In the genomic region with DNA sequence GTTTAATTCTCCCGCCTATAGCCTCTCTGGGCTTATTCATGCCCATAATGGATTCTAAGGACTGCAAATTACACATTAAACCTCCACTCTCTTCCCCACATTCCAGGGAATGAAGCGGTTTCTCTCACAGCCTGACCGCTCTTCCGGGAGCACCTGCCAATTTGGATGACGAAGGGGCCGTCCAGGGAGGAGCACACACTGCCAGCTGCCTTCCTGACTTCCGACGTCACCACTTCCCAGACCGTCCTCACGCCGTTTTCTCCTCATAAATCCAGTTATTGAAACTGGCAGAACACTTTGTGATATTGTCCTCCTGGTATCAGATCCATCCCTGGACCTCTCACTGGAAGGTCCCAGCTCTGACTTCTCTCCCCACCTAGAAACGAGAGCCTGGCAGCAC, we compare ENCODE assay signal across 17 cellular contexts.
DNase-seq lines count a peak whose midpoint lies in the region; ATAC-seq, FAIRE-seq and TF ChIP-seq lines count a peak whose summit lies in the region.
"Had no signal": no experiment of that assay in that cellular context is flagged by ENCODE, and none has a peak within 500 bp of the region (broad histone marks: within the 10 kb centered on the region; RNA-seq: fewer than 3 reads in every experiment).

No MANE protein-coding gene starts in this region.

- no peak for TF ChIP-seq CTCF in heart right ventricle (IDR thresholded peaks at IDR 0.05)
- no peak for TF ChIP-seq CTCF in progenitor cell of endocrine pancreas (IDR thresholded peaks at IDR 0.05; ENCODE audit: unreplicated experiment)

- intact Hi-C loops in heart right ventricle (cut with DNase I): loop anchor here in 1 of 10 donors (2.0 kb wide), 1 partner anchor 24 kb away; no protein-coding TSS in a partner anchor

- H3K4me3 Mint-ChIP-seq in progenitor cell of endocrine pancreas (ENCODE audit: low read depth): no peak overlapping the region
- H3K4me3 Mint-ChIP-seq: activated B cell treated with CpG ODN at 0.5 μM for 24 hours, IgD-negative memory B cell, mesothelial cell of epicardium had no signal

- H3K9me3 Mint-ChIP-seq in progenitor cell of endocrine pancreas (ENCODE audit: low read depth): no peaks in the 10 kb centered on the region
- H3K9me3 Mint-ChIP-seq: activated B cell treated with CpG ODN at 0.5 μM for 24 hours, IgD-negative memory B cell, mesothelial cell of epicardium had no signal

- ATAC-seq in heart right ventricle: peak in 5 of 8 donors; percentile 42 to 70 (median 49)

- H3K27ac ChIP-seq in heart right ventricle: no peak overlapping the region
- H3K27ac ChIP-seq: neutrophil had no signal

- DNase-seq in HTR-8/SVneo (ENCODE audit: insufficient read length, low spot score) (no peak), SHP77 treated with DMSO at 0.1 percent for 48 hours (lab: John Stamatoyannopoulos, UW) (peak; percentile 46), heart right ventricle (peak in 1 of 2 donors; percentile 21), renal cortical epithelial cell (ENCODE audit: low read depth) (peak; percentile 78), progenitor cell of endocrine pancreas (ENCODE audit: low spot score, unreplicated experiment) (no peak), cerebellum (ENCODE audit: low spot score) (no peak), H54 (ENCODE audit: insufficient read length, low spot score) (no peak), NCI-H510A treated with DMSO at 0.1 percent for 48 hours (lab: John Stamatoyannopoulos, UW) (no peak)
- DNase-seq: activated B cell treated with CpG ODN at 0.5 μM for 24 hours; activated naive CD4-positive, alpha-beta T cell treated with Interleukin-2 at 50 U/mL for 16 hours; foreskin melanocyte; GOT3; NCI-H1092; NCI-H345 had no signal

- H3K4me1 ChIP-seq in heart right ventricle: no peaks in the 10 kb centered on the region

- H3K36me3 Mint-ChIP-seq in progenitor cell of endocrine pancreas (ENCODE audit: insufficient read depth): no peaks in the 10 kb centered on the region
- H3K36me3 Mint-ChIP-seq: IgD-negative memory B cell, mesothelial cell of epicardium had no signal

- peak; percentile 64 for FAIRE-seq in HTR-8/SVneo (lab: Jason Lieb, UNC)
- no peak for FAIRE-seq in H54 (lab: Jason Lieb, UNC)

- peaks cover 12% of the 10 kb centered on the region for H3K4me1 Mint-ChIP-seq in progenitor cell of endocrine pancreas (ENCODE audit: low read depth)
- H3K4me1 Mint-ChIP-seq: activated B cell treated with CpG ODN at 0.5 μM for 24 hours had no signal

- 71 to 77% methylated on average over 12 of the region's 12 CpGs for WGBS in heart right ventricle, 2 donors

- no peak overlapping the region for H3K27ac Mint-ChIP-seq in progenitor cell of endocrine pancreas
- H3K27ac Mint-ChIP-seq: activated B cell treated with CpG ODN at 0.5 μM for 24 hours, IgD-negative memory B cell, mesothelial cell of epicardium had no signal

- no peaks in the 10 kb centered on the region for H3K36me3 ChIP-seq in heart right ventricle
- H3K36me3 ChIP-seq: neutrophil had no signal

- TF ChIP-seq POLR2A in H54 (IDR thresholded peaks at IDR 0.05; ENCODE audit: low read depth, low read length): no peak

- H3K27me3 Mint-ChIP-seq in progenitor cell of endocrine pancreas: peaks cover 8% of the 10 kb centered on the region

- no peak overlapping the region for H3K4me3 ChIP-seq in heart right ventricle

- no peaks in the 10 kb centered on the region for H3K9me3 ChIP-seq in heart right ventricle
- H3K9me3 ChIP-seq: neutrophil had no signal

- no peaks in the 10 kb centered on the region for H3K27me3 ChIP-seq in heart right ventricle
- H3K27me3 ChIP-seq: neutrophil had no signal

Comparison
In these comparisons a context has a peak if more than half of its experiments do, and no peak if none do; other contexts are left out.
1. DNase-seq: peak in SHP77 treated with DMSO at 0.1 percent for 48 hours (single experiment) and renal cortical epithelial cell (single experiment); none in HTR-8/SVneo (single experiment), progenitor cell of endocrine pancreas (single experiment), cerebellum (single experiment), H54 (single experiment) and NCI-H510A treated with DMSO at 0.1 percent for 48 hours (single experiment).